ENCODE assay signal across 12 cellular contexts in genomic region chr11:1211838-1212237, GRCh38. TPM values are rescaled to one million over a fixed set of nuclear protein-coding genes. Genes with fewer than 3 reads are reported as not detected.
"Had no signal": no experiment of that assay in that cellular context is flagged by ENCODE, and none has a peak within 500 bp of the region (broad histone marks: within the 10 kb centered on the region; RNA-seq: fewer than 3 reads in every experiment).

No MANE protein-coding gene starts in this region.

- FAIRE-seq: H1, H54 had no signal

- H3K4me2 ChIP-seq: GM23338 had no signal

- H3K4me3 ChIP-seq: GM23248, GM23338, HAP-1 had no signal

- H3K36me3 ChIP-seq: HAP-1 had no signal

- H3K9ac ChIP-seq: GM23248 had no signal

- ATAC-seq: GM23338, HCT116 had no signal

- H3K27ac ChIP-seq: GM23248 had no signal

- DNase-seq: GM23248, GOT3, H7, H9, HCEC 1CT, HFFc6 had no signal

- H3K4me1 ChIP-seq: HAP-1 had no signal

- H2AFZ ChIP-seq: GM23248, GM23338 had no signal

RNA-seq across cellular contexts. Expression of gene MUC5B, which starts 11.0 kb away (rescaled TPM):
- total RNA-seq: GM23248, H4, H9, HFFc6 had no signal
- polyA plus RNA-seq: GM23248 had no signal

RNA-seq across cellular contexts. Expression of gene MUC5AC, which starts 54.1 kb away (rescaled TPM):
- total RNA-seq: GM23248, GM23338, H1, H4, H7, H9, HFFc6 had no signal
- polyA plus RNA-seq: GM23248, GM23338, H1 had no signal
